ENCODE assay signal across 1 cellular context in the genomic region with DNA sequence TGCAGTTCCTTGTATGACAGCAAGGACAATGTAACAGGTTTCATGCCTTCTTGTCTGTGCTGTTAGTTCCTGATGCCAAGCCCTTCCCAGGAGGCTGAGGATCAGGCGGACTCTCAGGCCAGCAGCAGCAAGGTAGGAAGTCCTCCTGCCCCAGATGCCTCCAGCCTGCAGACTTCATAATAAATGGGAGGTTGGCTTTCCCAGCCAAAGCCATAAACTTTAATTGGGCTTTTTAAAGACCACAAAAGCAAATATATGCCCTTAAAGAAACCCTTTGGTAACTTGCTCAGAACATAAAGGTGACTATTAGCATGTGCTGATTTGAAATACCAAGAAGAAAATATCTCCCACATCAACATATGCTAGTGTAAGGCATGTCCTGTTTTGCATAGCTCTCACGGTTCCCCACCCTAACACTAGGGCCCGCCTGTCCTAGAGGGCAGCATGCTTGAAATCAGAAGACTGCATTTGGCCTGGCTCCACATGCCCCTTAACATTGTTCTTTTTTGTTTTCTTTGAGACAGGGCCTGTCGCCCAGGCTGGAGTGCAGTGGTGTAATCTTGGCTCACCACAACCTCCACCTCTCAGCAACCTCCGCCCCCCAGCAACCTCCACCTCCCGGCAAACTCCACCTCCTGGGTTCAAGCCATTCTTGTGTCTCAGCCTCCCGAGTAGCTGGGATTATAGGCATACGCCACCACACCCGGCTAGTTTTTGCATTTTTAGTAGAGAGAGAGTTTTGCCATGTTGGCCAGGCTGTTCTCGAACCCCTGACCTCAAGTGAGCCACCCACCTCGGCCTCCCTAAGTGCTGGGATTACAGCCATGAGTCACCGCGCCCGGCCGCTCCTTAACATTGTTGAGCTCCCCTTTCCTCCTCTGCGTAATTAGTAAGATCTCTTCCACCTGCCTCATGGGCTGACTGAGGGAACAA.
TF ChIP-seq lines count a peak whose summit lies in the region.

No MANE protein-coding gene starts in this region.

TF ChIP-seq in HEK293, 187 proteins besides CTCF, POLR2A, EP300 and RAD21 (continued from another document):
- TF ChIP-seq ZNF654 (tag by site-specific recombination; IDR thresholded peaks at IDR 0.05; ENCODE audit: low read depth): no peak
- peak; percentile 57; the same call in 1 of the 2 replicates for TF ChIP-seq KLF1 (tag by site-specific recombination; IDR thresholded peaks at IDR 0.05)
- no peak for TF ChIP-seq ZNF433 (tag by site-specific recombination; IDR thresholded peaks at IDR 0.05; ENCODE audit: low read depth)
